10 cellular contexts compared by ENCODE assay signal in genomic region chr4:7929530-7929951, GRCh38. TPM values are rescaled to one million over a fixed set of nuclear protein-coding genes. Genes with fewer than 3 reads are reported as not detected.
A peak's percentile ranks its signal among the peaks of the same experiment; 100 is the strongest.
DNase-seq lines count a peak whose midpoint lies in the region; ATAC-seq and TF ChIP-seq lines count a peak whose summit lies in the region.
"Had no signal": no experiment of that assay in that cellular context is flagged by ENCODE, and none has a peak within 500 bp of the region (broad histone marks: within the 10 kb centered on the region; RNA-seq: fewer than 3 reads in every experiment).

No MANE protein-coding gene starts in this region.

- CTCF ChIA-PET in Panc1 (lab: Charles Lee), result no interaction called here

- H3K27me3 ChIP-seq in GM23338 (ENCODE audit: insufficient read depth) (no peaks in the 10 kb centered on the region), Panc1 (ENCODE audit: control insufficient read depth, insufficient read depth, low read length) (no peaks in the 10 kb centered on the region), gastroesophageal sphincter (no peaks in the 10 kb centered on the region), neural progenitor cell (no peaks in the 10 kb centered on the region), HAP-1 (ENCODE audit: low read depth) (no peaks in the 10 kb centered on the region), ascending aorta (no peaks in the 10 kb centered on the region)

- H3K27ac ChIP-seq in GM23338 (ENCODE audit: low read depth) (0 out of 2 replicates have a peak overlapping the region, but pooled peaks have one; percentile 32), Panc1 (ENCODE audit: low read length) (peak overlapping the region; percentile 87), gastroesophageal sphincter (peak overlapping the region in 3 of 4 donors; percentile 29 to 67 (median 48)), neural progenitor cell (no peak overlapping the region), ascending aorta (peak overlapping the region in 1 of 2 donors; percentile 13)

- no peak for TF ChIP-seq EP300 in gastroesophageal sphincter (IDR thresholded peaks at IDR 0.05)

- peak overlapping the region; percentile 60; the same call in 1 of the 2 replicates for H3K27ac Mint-ChIP-seq in GM23338
- H3K27ac Mint-ChIP-seq in neural progenitor cell, result no peak overlapping the region
- H3K27ac Mint-ChIP-seq: T-cell had no signal

- BruUV-seq in Panc1 (replicated peaks; lab: Mats Ljungman, UMichigan), result no TSS peak

- H3K27me3 Mint-ChIP-seq in GM23338 (ENCODE audit: insufficient read depth, low read depth, poor library complexity) (no peaks in the 10 kb centered on the region), neural progenitor cell (ENCODE audit: insufficient read depth, low read depth) (peaks cover 7% of the 10 kb centered on the region)

- ATAC-seq in GM23338 (peak; percentile 96), Panc1 (peak; percentile 72), gastroesophageal sphincter (peak; percentile 26)
- no peak for ATAC-seq in activated CD4-positive, CD25-positive, alpha-beta regulatory T cell treated with anti-CD3 and anti-CD28 coated beads, Interleukin-2, amount 50 U/mL, for 24 hours
- ATAC-seq: T-cell had no signal

- H3K9ac ChIP-seq in neural progenitor cell, result no peak overlapping the region

- TF ChIP-seq POLR2A in gastroesophageal sphincter (IDR thresholded peaks at IDR 0.05), result no peak

- intact Hi-C loops in Panc1 (cut with micrococcal nuclease; ENCODE audit: unreplicated experiment) (no loop called here), ascending aorta (cut with DNase I) (no loop called here)

- H3K9me3 ChIP-seq in Panc1 (ENCODE audit: control insufficient read depth, insufficient read depth, low read depth, low read length) (no peaks in the 10 kb centered on the region), gastroesophageal sphincter (no peaks in the 10 kb centered on the region), neural progenitor cell (ENCODE audit: low read depth) (no peaks in the 10 kb centered on the region), HAP-1 (no peaks in the 10 kb centered on the region), ascending aorta (no peaks in the 10 kb centered on the region)

- H2AFZ ChIP-seq in GM23338 (no peak overlapping the region), neural progenitor cell (replicated peaks) (no peak overlapping the region)

- POLR2A ChIA-PET in Panc1 (lab: Charles Lee), result no interaction called here

- H3K79me2 ChIP-seq in GM23338 (replicated peaks; ENCODE audit: insufficient read depth) (peaks cover 97% of the 10 kb centered on the region), neural progenitor cell (ENCODE audit: low read depth) (peaks cover 11% of the 10 kb centered on the region)

- TF ChIP-seq CTCF in GM23338 (conservative IDR thresholded peaks at IDR 0.05; ENCODE audit: low read depth in 2 of 2) (0 out of 4 replicates have a peak, but pooled peaks of 1 of the 2 experiments have one; percentile 4), Panc1 (IDR thresholded peaks at IDR 0.05) (no peak), gastroesophageal sphincter (IDR thresholded peaks at IDR 0.05) (no peak), neural progenitor cell (IDR thresholded peaks at IDR 0.05) (no peak), ascending aorta (IDR thresholded peaks at IDR 0.05) (no peak)

- H3K36me3 Mint-ChIP-seq in GM23338 (ENCODE audit: low read depth) (peaks cover 9% of the 10 kb centered on the region; the same call in 1 of the 3 replicates), neural progenitor cell (peaks cover 5% of the 10 kb centered on the region)

- H3K4me2 ChIP-seq in GM23338 (peak overlapping the region; percentile 68), neural progenitor cell (peak overlapping the region; percentile 32)

- H4K20me1 ChIP-seq in GM23338 (replicated peaks; ENCODE audit: insufficient read depth) (peaks cover 12% of the 10 kb centered on the region), neural progenitor cell (ENCODE audit: low read depth) (peaks cover 15% of the 10 kb centered on the region)

- H3K4me3 Mint-ChIP-seq in GM23338 (peak overlapping the region; percentile 29; the same call in 1 of the 3 replicates), neural progenitor cell (no peak overlapping the region)
- H3K4me3 Mint-ChIP-seq: T-cell had no signal

- H3K9me3 Mint-ChIP-seq in GM23338, result no peaks in the 10 kb centered on the region
- peaks cover 2% of the 10 kb centered on the region for H3K9me3 Mint-ChIP-seq in neural progenitor cell

- in situ Hi-C loops in Panc1 (cut with HindIII; ENCODE audit: low pct_unique_long_range_greater_than_20kb, low sequenced_read_pairs), result no loop called here
- in situ Hi-C loops in HAP-1 (cut with MboI; ENCODE audit: low sequenced_read_pairs), result no loop called here

- H3K4me1 Mint-ChIP-seq in GM23338 (peaks cover 32% of the 10 kb centered on the region), neural progenitor cell (peaks cover 23% of the 10 kb centered on the region)

- H3K9me2 ChIP-seq in GM23338 (ENCODE audit: insufficient read depth), result no peaks in the 10 kb centered on the region

- WGBS in gastroesophageal sphincter (ENCODE audit: low coverage in 1 of 2), 2 donors, result 0 to 10% methylated on average over 2 to 5 of the region's 6 CpGs

- H3K4me3 ChIP-seq in GM23338, result no peak overlapping the region
- peak overlapping the region in 1 of 2 experiments; percentile 7; a peak in 2 of 4 replicates for H3K4me3 ChIP-seq in Panc1 (ENCODE audit: low read depth in 2 of 2, low read length in 2 of 2)
- no peak overlapping the region for H3K4me3 ChIP-seq in gastroesophageal sphincter
- H3K4me3 ChIP-seq in neural progenitor cell, result no peak overlapping the region
- no peak overlapping the region for H3K4me3 ChIP-seq in HAP-1
- H3K4me3 ChIP-seq in ascending aorta, result no peak overlapping the region

- H3F3A ChIP-seq in GM23338 (replicated peaks; ENCODE audit: low read depth) (no peaks in the 10 kb centered on the region), neural progenitor cell (ENCODE audit: low read depth) (peaks cover 3% of the 10 kb centered on the region)

- H3K36me3 ChIP-seq in GM23338 (ENCODE audit: insufficient read depth) (no peaks in the 10 kb centered on the region), Panc1 (ENCODE audit: control insufficient read depth, insufficient read depth, low read length) (0 out of 2 replicates have a peak, but pooled peaks cover 3% of the 10 kb centered on the region), gastroesophageal sphincter (peaks cover 0 to 5% of the 10 kb centered on the region in 2 donors), neural progenitor cell (no peaks in the 10 kb centered on the region), HAP-1 (replicated peaks) (no peaks in the 10 kb centered on the region), ascending aorta (no peaks in the 10 kb centered on the region)

- DNase-seq in GM23338 (ENCODE audit: low spot score), result peak; percentile 74
- no peak for DNase-seq in Panc1 (ENCODE audit: low read depth, low spot score)
- peak; percentile 42 for DNase-seq in neural progenitor cell (ENCODE audit: low spot score)
- no peak for DNase-seq in HAP-1 (ENCODE audit: low spot score in 2 of 2)
- DNase-seq in ascending aorta (ENCODE audit: low spot score in 2 of 2), result no peak
- no peak for DNase-seq in AG08395 (ENCODE audit: low spot score)
- DNase-seq: NCI-H187 treated with DMSO at 0.1 percent for 48 hours, T-cell had no signal

- H3K4me1 ChIP-seq in GM23338 (ENCODE audit: insufficient read depth) (peaks cover 19% of the 10 kb centered on the region), Panc1 (ENCODE audit: control insufficient read depth, insufficient read depth, low read length) (peaks cover 89% of the 10 kb centered on the region), gastroesophageal sphincter (peaks cover 0 to 72% (median 13%) of the 10 kb centered on the region in 3 donors), neural progenitor cell (peaks cover 9% of the 10 kb centered on the region), HAP-1 (peaks cover 3% of the 10 kb centered on the region; the same call in 1 of the 2 replicates), ascending aorta (peaks cover 9 to 16% of the 10 kb centered on the region in 2 donors)

TF ChIP-seq in GM23338, 12 proteins besides CTCF, POLR2A, EP300 and RAD21 (continues in another document):
- no peak for TF ChIP-seq EZH2 (IDR thresholded peaks at IDR 0.05; ENCODE audit: low read depth, unreplicated experiment)

RNA-seq across cellular contexts. Expression of gene AFAP1, which starts 10.1 kb away (rescaled TPM):
- total RNA-seq in GM23338 (2014; rRNA removed; shearing (Covaris generic)), result 21.5 and 25.9 TPM in 2 replicates
- polyA plus RNA-seq in GM23338 (2016; fragmentation: Nextera tagmentation; extraction: Ambion mirVana), result 5.4 and 6.5 TPM in 2 replicates
- total RNA-seq in Panc1 (2021; ENCODE audit: unreplicated experiment) (94.7 TPM), gastroesophageal sphincter (10 to 100 TPM; 32.0 to 79.7 (median 48.1) TPM), neural progenitor cell (ENCODE audit: low replicate concordance) (6.7 and 8.2 TPM in 2 replicates), ascending aorta (84.9 TPM)
- 90.7 TPM for polyA plus RNA-seq in Panc1 (2012; ENCODE audit: insufficient read length)

Comparison
In these comparisons a context has a peak if more than half of its experiments do, and no peak if none do; other contexts are left out.
1. ATAC-seq: peak in GM23338 (single experiment), Panc1 (single experiment) and gastroesophageal sphincter (single experiment); none in activated CD4-positive, CD25-positive, alpha-beta regulatory T cell treated with anti-CD3 and anti-CD28 coated beads, Interleukin-2, amount 50 U/mL, for 24 hours (0 of 2).
2. DNase-seq: peak in GM23338 (single experiment) and neural progenitor cell (single experiment); none in Panc1 (single experiment), HAP-1 (0 of 2), ascending aorta (0 of 2) and AG08395 (single experiment).